In genomic region chr1:81453345-81453703, GRCh38 we compare ENCODE assay signal across 20 cellular contexts.
"Had no signal": no experiment of that assay in that cellular context is flagged by ENCODE, and none has a peak within 500 bp of the region (broad histone marks: within the 10 kb centered on the region; RNA-seq: fewer than 3 reads in every experiment).

No MANE protein-coding gene starts in this region.

- H3K9me3 Mint-ChIP-seq: activated CD4-positive, alpha-beta T cell treated with anti-CD3 and anti-CD28 coated beads, Interleukin-2, amount 10 ng/mL, durations not matched to agents 24 days and 14 days; activated naive CD8-positive, alpha-beta T cell treated with anti-CD3 and anti-CD28 coated beads for 36 hours; brain; dendritic cell treated with granulocyte-macrophage colony-stimulating factor and Interleukin-4, amounts not matched to agents 40 ng/mL and 50 ng/mL, for 4 days had no signal

- DNase-seq: activated CD4-positive, alpha-beta T cell treated with anti-CD3 and anti-CD28 coated beads, Interleukin-2, amount 10 ng/mL, durations not matched to agents 24 days and 14 days; activated CD4-positive, CD25-positive, alpha-beta regulatory T cell; activated CD8-positive, alpha-beta memory T cell treated with anti-CD3 and anti-CD28 coated beads, Interleukin-2, amount 50 U/mL, for 48 hours; activated CD8-positive, alpha-beta T cell treated with anti-CD3 and anti-CD28 coated beads, Interleukin-2, amount 10 ng/mL, durations not matched to agents 7 days and 5 days; activated gamma-delta T cell treated with Interleukin-2 at 50 U/mL for 16 hours; activated naive CD8-positive, alpha-beta T cell treated with anti-CD3 and anti-CD28 coated beads for 36 hours; amygdala; erythroblast; nucleus accumbens; right cardiac atrium; stimulated activated CD4-positive, alpha-beta T cell treated with anti-CD3 and anti-CD28 coated beads, Interleukin-4, amount 100 ng/mL, for 4 hours; stimulated activated CD8-positive, alpha-beta memory T cell treated with anti-CD3 and anti-CD28 coated beads, Interleukin-4, amount 100 ng/mL, for 48 hours; stimulated activated naive CD4-positive, alpha-beta T cell treated with Interleukin-2 at 50 U/mL for 16 hours; substantia nigra had no signal

- H3K27me3 ChIP-seq: gastroesophageal sphincter had no signal

- ATAC-seq: activated CD8-positive, alpha-beta T cell treated with anti-CD3 and anti-CD28 coated beads, Interleukin-2, amount 10 ng/mL, durations not matched to agents 7 days and 5 days; gastroesophageal sphincter; natural killer cell treated with Interleukin-12 subunit alpha and Interleukin-12 subunit beta and Interleukin-15 and Interleukin-18, amount 100 ng/mL, for 72 hours; right cardiac atrium had no signal

- H3K27ac ChIP-seq: gastroesophageal sphincter had no signal

- H3K27me3 Mint-ChIP-seq: activated CD4-positive, alpha-beta T cell treated with anti-CD3 and anti-CD28 coated beads, Interleukin-2, amount 10 ng/mL, durations not matched to agents 24 days and 14 days; activated naive CD8-positive, alpha-beta T cell treated with anti-CD3 and anti-CD28 coated beads for 36 hours; brain; dendritic cell treated with granulocyte-macrophage colony-stimulating factor and Interleukin-4, amounts not matched to agents 40 ng/mL and 50 ng/mL, for 4 days; natural killer cell treated with Interleukin-12 subunit alpha and Interleukin-12 subunit beta and Interleukin-15 and Interleukin-18, amount 100 ng/mL, for 72 hours; progenitor cell of endocrine pancreas had no signal

- H3K4me1 Mint-ChIP-seq: activated CD4-positive, alpha-beta T cell treated with anti-CD3 and anti-CD28 coated beads, Interleukin-2, amount 10 ng/mL, durations not matched to agents 24 days and 14 days; activated naive CD8-positive, alpha-beta T cell treated with anti-CD3 and anti-CD28 coated beads for 36 hours; brain had no signal

- H3K36me3 Mint-ChIP-seq: activated naive CD8-positive, alpha-beta T cell treated with anti-CD3 and anti-CD28 coated beads for 36 hours; brain had no signal

- H3K9me3 ChIP-seq: gastroesophageal sphincter had no signal

- H3K4me3 Mint-ChIP-seq: activated CD4-positive, alpha-beta T cell treated with anti-CD3 and anti-CD28 coated beads, Interleukin-2, amount 10 ng/mL, durations not matched to agents 24 days and 14 days; activated CD8-positive, alpha-beta T cell treated with anti-CD3 and anti-CD28 coated beads, Interleukin-2, amount 10 ng/mL, durations not matched to agents 7 days and 5 days; activated naive CD8-positive, alpha-beta T cell treated with anti-CD3 and anti-CD28 coated beads for 36 hours; brain; dendritic cell treated with granulocyte-macrophage colony-stimulating factor and Interleukin-4, amounts not matched to agents 40 ng/mL and 50 ng/mL, for 4 days; natural killer cell treated with Interleukin-12 subunit alpha and Interleukin-12 subunit beta and Interleukin-15 and Interleukin-18, amount 100 ng/mL, for 72 hours had no signal

- H3K4me3 ChIP-seq: gastroesophageal sphincter, skin epidermis had no signal

- H3K36me3 ChIP-seq: gastroesophageal sphincter had no signal

- H3K4me1 ChIP-seq: gastroesophageal sphincter had no signal

- H3K27ac Mint-ChIP-seq: activated CD4-positive, alpha-beta T cell treated with anti-CD3 and anti-CD28 coated beads, Interleukin-2, amount 10 ng/mL, durations not matched to agents 24 days and 14 days; activated CD8-positive, alpha-beta T cell treated with anti-CD3 and anti-CD28 coated beads, Interleukin-2, amount 10 ng/mL, durations not matched to agents 7 days and 5 days; activated naive CD8-positive, alpha-beta T cell treated with anti-CD3 and anti-CD28 coated beads for 36 hours; brain; dendritic cell treated with granulocyte-macrophage colony-stimulating factor and Interleukin-4, amounts not matched to agents 40 ng/mL and 50 ng/mL, for 4 days; natural killer cell treated with Interleukin-12 subunit alpha and Interleukin-12 subunit beta and Interleukin-15 and Interleukin-18, amount 100 ng/mL, for 72 hours; progenitor cell of endocrine pancreas had no signal
